In the genomic region with DNA sequence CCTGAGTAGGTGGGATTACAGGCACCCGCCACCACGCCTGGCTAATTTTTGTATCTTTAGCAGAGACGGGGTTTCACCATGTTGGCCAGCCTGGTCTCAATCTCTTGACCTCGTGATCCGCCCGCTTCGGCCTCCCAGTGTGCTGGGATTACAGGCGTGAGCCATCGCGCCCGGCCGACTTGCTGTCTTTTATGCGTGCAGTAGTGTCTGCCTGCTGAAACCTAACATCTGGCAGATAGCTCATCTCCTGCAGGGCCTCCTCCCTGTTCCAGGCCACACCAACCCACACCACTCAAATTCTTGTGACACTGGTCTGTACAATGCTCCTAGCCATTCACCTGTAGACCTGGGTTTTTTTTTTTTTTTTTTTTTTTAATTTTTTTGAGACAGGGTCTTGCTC, we compare ENCODE assay signal across 27 cellular contexts.
"Had no signal": no experiment of that assay in that cellular context is flagged by ENCODE, and none has a peak within 500 bp of the region (broad histone marks: within the 10 kb centered on the region; RNA-seq: fewer than 3 reads in every experiment).

No MANE protein-coding gene starts in this region.

- H3K4me3 ChIP-seq: cardiac muscle cell, MG63, SK-N-MC had no signal

- H3K27ac ChIP-seq: brain microvascular endothelial cell, SK-N-MC had no signal

- H3K27ac Mint-ChIP-seq: activated B cell treated with CpG ODN at 0.5 μM for 24 hours; activated CD4-positive, alpha-beta T cell treated with anti-CD3 and anti-CD28 coated beads, Interleukin-2, amount 10 ng/mL, durations not matched to agents 24 days and 14 days; activated naive CD4-positive, alpha-beta T cell treated with anti-CD3 and anti-CD28 coated beads for 36 hours; activated naive CD8-positive, alpha-beta T cell; activated T-helper 17 cell treated with anti-CD3 and anti-CD28 coated beads, Interleukin-2, amount 50 U/mL, for 72 hours; T-cell had no signal

- DNase-seq: activated B cell treated with CpG ODN at 0.5 μM for 24 hours; activated CD4-positive, alpha-beta T cell treated with anti-CD3 and anti-CD28 coated beads for 1 hour; activated CD4-positive, alpha-beta T cell treated with anti-CD3 and anti-CD28 coated beads, Interleukin-2, amount 10 ng/mL, durations not matched to agents 24 days and 14 days; activated CD4-positive, alpha-beta T cell treated with anti-CD3 and anti-CD28 coated beads, Interleukin-2, amount 50 U/mL, for 48 hours; activated CD8-positive, alpha-beta memory T cell treated with anti-CD3 and anti-CD28 coated beads for 24 hours; activated gamma-delta T cell; activated naive CD4-positive, alpha-beta T cell treated with anti-CD3 and anti-CD28 coated beads for 36 hours; activated T-cell treated with anti-CD3 and anti-CD28 coated beads, Interleukin-2, amount 50 U/mL, for 48 hours; amygdala; brain microvascular endothelial cell; MG63; NCI-H1105; NCI-H1436 treated with DMSO at 0.1 percent for 48 hours; NCI-H187; NCI-H2081; NCI-H446; NCI-H524; T-helper 2 cell; T1000 had no signal

- H3K9me3 ChIP-seq: MG63 had no signal

- H3K27me3 Mint-ChIP-seq: activated B cell treated with CpG ODN at 0.5 μM for 24 hours; activated CD4-positive, alpha-beta T cell treated with anti-CD3 and anti-CD28 coated beads, Interleukin-2, amount 10 ng/mL, durations not matched to agents 24 days and 14 days; activated T-helper 17 cell treated with anti-CD3 and anti-CD28 coated beads, Interleukin-2, amount 50 U/mL, for 72 hours; T-cell had no signal

- FAIRE-seq: astrocyte, TTC549 had no signal

- H3K36me3 ChIP-seq: brain microvascular endothelial cell, cardiac muscle cell, MG63 had no signal

- H3K4me1 Mint-ChIP-seq: activated B cell treated with CpG ODN at 0.5 μM for 24 hours; activated CD4-positive, alpha-beta T cell treated with anti-CD3 and anti-CD28 coated beads, Interleukin-2, amount 10 ng/mL, durations not matched to agents 24 days and 14 days; activated T-helper 17 cell treated with anti-CD3 and anti-CD28 coated beads, Interleukin-2, amount 50 U/mL, for 72 hours had no signal

- H3K9me3 Mint-ChIP-seq: activated B cell treated with CpG ODN at 0.5 μM for 24 hours; activated CD4-positive, alpha-beta T cell treated with anti-CD3 and anti-CD28 coated beads, Interleukin-2, amount 10 ng/mL, durations not matched to agents 24 days and 14 days; activated naive CD4-positive, alpha-beta T cell treated with anti-CD3 and anti-CD28 coated beads for 36 hours; activated T-helper 17 cell treated with anti-CD3 and anti-CD28 coated beads, Interleukin-2, amount 50 U/mL, for 72 hours; T-cell had no signal

- H3K4me3 Mint-ChIP-seq: activated B cell treated with CpG ODN at 0.5 μM for 24 hours; activated CD4-positive, alpha-beta T cell treated with anti-CD3 and anti-CD28 coated beads, Interleukin-2, amount 10 ng/mL, durations not matched to agents 24 days and 14 days; activated naive CD4-positive, alpha-beta T cell treated with anti-CD3 and anti-CD28 coated beads for 36 hours; activated naive CD8-positive, alpha-beta T cell; activated T-helper 17 cell treated with anti-CD3 and anti-CD28 coated beads, Interleukin-2, amount 50 U/mL, for 72 hours; T-cell had no signal

- H3K27me3 ChIP-seq: brain microvascular endothelial cell, cardiac muscle cell, MG63 had no signal

- ATAC-seq: activated T-helper 17 cell treated with anti-CD3 and anti-CD28 coated beads, Interleukin-2, amount 50 U/mL, for 72 hours; Right ventricle myocardium inferior; T-cell had no signal

- H3K36me3 Mint-ChIP-seq: activated naive CD8-positive, alpha-beta T cell; T-cell had no signal
